Comparison of ENCODE assay signal across 8 cellular contexts in genomic region chr10:62817120-62817762, GRCh38. TPM values are rescaled to one million over a fixed set of nuclear protein-coding genes. Genes with fewer than 3 reads are reported as not detected.
A peak's percentile ranks its signal among the peaks of the same experiment; 100 is the strongest.
DNase-seq lines count a peak whose midpoint lies in the region; ATAC-seq and TF ChIP-seq lines count a peak whose summit lies in the region.

No MANE protein-coding gene starts in this region.

- no CpG with 5 or more reads among the region's 49 CpGs for WGBS in mesendoderm (ENCODE audit: extremely low coverage, insufficient coverage, low lambda C conversion rate)

- peak; percentile 16 for ATAC-seq in GM19025 (IDR thresholded peaks at IDR 0.05; ENCODE audit: low read depth, unreplicated experiment)
- ATAC-seq in HG03469 (IDR thresholded peaks at IDR 0.05; ENCODE audit: unreplicated experiment) = peak; percentile 1

- no peak overlapping the region for H2BK120ac ChIP-seq in mesendoderm (ENCODE audit: low read depth, low read length)

- no peak overlapping the region for H3K23ac ChIP-seq in mesendoderm (ENCODE audit: low read length)

- H3K4me1 ChIP-seq in A673 (ENCODE audit: insufficient read depth, low read length, poor library complexity, severe bottlenecking) (peaks cover 7% of the 10 kb centered on the region), mesendoderm (ENCODE audit: control insufficient read depth, low read depth, low read length) (no peaks in the 10 kb centered on the region)

- H3K9ac ChIP-seq in mesendoderm (ENCODE audit: low read length) = peak overlapping the region; percentile 47

- H3K36me3 ChIP-seq in A673 (ENCODE audit: insufficient read depth, low read length, poor library complexity, severe bottlenecking) (peaks cover 8% of the 10 kb centered on the region), mesendoderm (ENCODE audit: control insufficient read depth, insufficient read depth, low read length) (no peaks in the 10 kb centered on the region)

- no peak for TF ChIP-seq CTCF in A673 (conservative IDR thresholded peaks at IDR 0.05; ENCODE audit: low read depth, low read length)

- H3K56ac ChIP-seq in mesendoderm (ENCODE audit: low read length) = peak overlapping the region; percentile 18

- H3K9me3 ChIP-seq in A673 (ENCODE audit: low read depth, low read length, poor library complexity, severe bottlenecking) = no peaks in the 10 kb centered on the region

- no peaks in the 10 kb centered on the region for H3K79me1 ChIP-seq in mesendoderm (ENCODE audit: low read length)

- intact Hi-C loops in A673 (cut with micrococcal nuclease; ENCODE audit: unreplicated experiment) = loop anchor here (2.0 to 10.0 kb wide), 6 partner anchors 125 to 552 kb away; partner anchors contain the start of gene RTKN2

- BruUV-seq in A673 (replicated peaks; lab: Mats Ljungman, UMichigan) = TSS peak; percentile 93

- peak overlapping the region; percentile 52 for H3K4me2 ChIP-seq in mesendoderm (ENCODE audit: low read length)

- CTCF ChIA-PET in A673 (lab: Charles Lee) = interaction anchor here (0.6 to 1.4 kb wide), 14 partner anchors 13 to 1136 kb away, joined by 3 to 7 read pairs (median 5); no protein-coding TSS in a partner anchor

- POLR2A ChIA-PET in A673 (lab: Charles Lee; ENCODE audit: low non-redundant PET) = no interaction called here

- H2AK5ac ChIP-seq in mesendoderm (ENCODE audit: low read length) = no peak overlapping the region

- H3K27me3 ChIP-seq in A673 (replicated peaks; ENCODE audit: insufficient read depth, low read depth, low read length, poor library complexity) = peaks cover 5% of the 10 kb centered on the region
- H3K27me3 ChIP-seq in mesendoderm (ENCODE audit: insufficient read depth, low read length, poor library complexity) = peaks cover 26% of the 10 kb centered on the region

- no peak overlapping the region for H2BK5ac ChIP-seq in mesendoderm (ENCODE audit: low read length)

- H3K18ac ChIP-seq in mesendoderm (ENCODE audit: low read length) = no peak overlapping the region

- no peaks in the 10 kb centered on the region for H3K79me2 ChIP-seq in mesendoderm (ENCODE audit: control insufficient read depth, insufficient read depth, low read length)

- no peak overlapping the region for H2BK15ac ChIP-seq in mesendoderm (replicated peaks; ENCODE audit: low read depth)

- H4K8ac ChIP-seq in mesendoderm (ENCODE audit: low read depth, low read length) = no peak overlapping the region

- peak; percentile 39 for DNase-seq in A673 (ENCODE audit: low spot score)
- peak; percentile 60 for DNase-seq in activated CD4-positive, alpha-beta T cell treated with anti-CD3 and anti-CD28 coated beads for 1 hour
- peak; percentile 66 for DNase-seq in ecto neural progenitor cell (ENCODE audit: low spot score)
- DNase-seq in mesendoderm = peak; percentile 15
- DNase-seq in stimulated activated CD8-positive, alpha-beta memory T cell treated with anti-CD3 and anti-CD28 coated beads, Interleukin-7, amount 100 ng/mL, for 1 hour (ENCODE audit: low read depth in 2 of 2) = peak; percentile 37 to 40
- no peak for DNase-seq in DMS153 treated with DMSO at 0.1 percent for 48 hours (lab: John Stamatoyannopoulos, UW; ENCODE audit: unreplicated experiment)

- H3K4ac ChIP-seq in mesendoderm (ENCODE audit: low read depth, low read length) = no peak overlapping the region

- H3K27ac ChIP-seq in A673 (ENCODE audit: low read depth, low read length, poor library complexity, severe bottlenecking) (peak overlapping the region; percentile 95), mesendoderm (ENCODE audit: low read depth, low read length) (no peak overlapping the region)

- no peak overlapping the region for H4K5ac ChIP-seq in mesendoderm (ENCODE audit: low read length)

- peak overlapping the region; percentile 62 for H3K4me3 ChIP-seq in A673 (ENCODE audit: low read depth, low read length, poor library complexity, severe bottlenecking)
- H3K4me3 ChIP-seq in mesendoderm (ENCODE audit: low read length) = peak overlapping the region; percentile 16

RNA-seq across cellular contexts. Expression of gene EGR2, which starts 1.1 kb away (rescaled TPM):
- 14.5 and 18.3 TPM in 2 replicates for total RNA-seq in A673 (2021)
- polyA plus RNA-seq in mesendoderm (2013, experiment 1 of 2) = 0.45 TPM
- polyA plus RNA-seq in mesendoderm (2013, experiment 2 of 2) = 0.55 TPM

RNA-seq across cellular contexts. Expression of gene ADO, which starts 12.7 kb away (rescaled TPM):
- total RNA-seq in A673 (2021) = 32.9 and 38.4 TPM in 2 replicates
- polyA plus RNA-seq in mesendoderm (2013, experiment 1 of 2) = 22.4 TPM
- polyA plus RNA-seq in mesendoderm (2013, experiment 2 of 2) = 22.3 TPM
